ENCODE assay signal across 8 cellular contexts in genomic region chr1:145690587-145691558, GRCh38.
DNase-seq lines count a peak whose midpoint lies in the region; ATAC-seq and TF ChIP-seq lines count a peak whose summit lies in the region.

No MANE protein-coding gene starts in this region.

- H3K27ac Mint-ChIP-seq in T-helper 2 cell treated with Interferon-gamma antibody and Interleukin-4, amounts not matched to agents 5 μg/mL and 100 μg/mL, for 36 hours = peak overlapping the region; percentile 88
- peak overlapping the region; percentile 59 for H3K27ac Mint-ChIP-seq in stimulated activated memory B cell treated with anti-CD40 and anti-IgM and Interleukin-4, amounts not matched to agents 10 μg/mL and 1 μg/mL and 100 μg/mL, for 72 hours

- no peak overlapping the region for H3K4me3 ChIP-seq in fibroblast of pulmonary artery (replicated peaks; ENCODE audit: low read depth, low read length)

- peak; percentile 6 for DNase-seq in NCI-H446 treated with DMSO at 0.1 percent for 48 hours (lab: John Stamatoyannopoulos, UW)
- DNase-seq in NCI-H446 (lab: John Stamatoyannopoulos, UW) = no peak
- DNase-seq in T-helper 2 cell treated with Interferon-gamma antibody and Interleukin-4, amounts not matched to agents 5 μg/mL and 100 μg/mL, for 36 hours (ENCODE audit: low spot score) = peak; percentile 54
- peak; percentile 58 for DNase-seq in fibroblast of pulmonary artery (ENCODE audit: low read depth)
- DNase-seq in NCI-H2227 treated with DMSO at 0.1 percent for 48 hours (lab: John Stamatoyannopoulos, UW) = no peak

- H3K4me3 Mint-ChIP-seq in T-helper 2 cell treated with Interferon-gamma antibody and Interleukin-4, amounts not matched to agents 5 μg/mL and 100 μg/mL, for 36 hours = peak overlapping the region; percentile 73
- H3K4me3 Mint-ChIP-seq in stimulated activated memory B cell treated with anti-CD40 and anti-IgM and Interleukin-4, amounts not matched to agents 10 μg/mL and 1 μg/mL and 100 μg/mL, for 72 hours = no peak overlapping the region

- H3K9me3 Mint-ChIP-seq in T-helper 2 cell treated with Interferon-gamma antibody and Interleukin-4, amounts not matched to agents 5 μg/mL and 100 μg/mL, for 36 hours = no peaks in the 10 kb centered on the region
- no peaks in the 10 kb centered on the region for H3K9me3 Mint-ChIP-seq in stimulated activated memory B cell treated with anti-CD40 and anti-IgM and Interleukin-4, amounts not matched to agents 10 μg/mL and 1 μg/mL and 100 μg/mL, for 72 hours

- no peak for TF ChIP-seq CTCF in fibroblast of pulmonary artery (IDR thresholded peaks at IDR 0.05; ENCODE audit: low read length, missing control alignments)

- ATAC-seq in HG02938 (IDR thresholded peaks at IDR 0.05; ENCODE audit: unreplicated experiment) = peak; percentile 62
- ATAC-seq in stimulated activated memory B cell treated with anti-CD40 and anti-IgM and Interleukin-4, amounts not matched to agents 10 μg/mL and 1 μg/mL and 100 μg/mL, for 72 hours = no peak
- ATAC-seq in GM18519 (IDR thresholded peaks at IDR 0.05; ENCODE audit: low FRiP score, unreplicated experiment) = no peak

- H3K27me3 Mint-ChIP-seq in T-helper 2 cell treated with Interferon-gamma antibody and Interleukin-4, amounts not matched to agents 5 μg/mL and 100 μg/mL, for 36 hours (ENCODE audit: low read depth) = no peaks in the 10 kb centered on the region
- H3K27me3 Mint-ChIP-seq in stimulated activated memory B cell treated with anti-CD40 and anti-IgM and Interleukin-4, amounts not matched to agents 10 μg/mL and 1 μg/mL and 100 μg/mL, for 72 hours = no peaks in the 10 kb centered on the region

- H3K4me1 Mint-ChIP-seq in T-helper 2 cell treated with Interferon-gamma antibody and Interleukin-4, amounts not matched to agents 5 μg/mL and 100 μg/mL, for 36 hours (ENCODE audit: low read depth) = peaks cover 28% of the 10 kb centered on the region
- H3K4me1 Mint-ChIP-seq in stimulated activated memory B cell treated with anti-CD40 and anti-IgM and Interleukin-4, amounts not matched to agents 10 μg/mL and 1 μg/mL and 100 μg/mL, for 72 hours = peaks cover 12% of the 10 kb centered on the region

- peaks cover 2% of the 10 kb centered on the region for H3K36me3 Mint-ChIP-seq in T-helper 2 cell treated with Interferon-gamma antibody and Interleukin-4, amounts not matched to agents 5 μg/mL and 100 μg/mL, for 36 hours (ENCODE audit: low read depth)
- H3K36me3 Mint-ChIP-seq in stimulated activated memory B cell treated with anti-CD40 and anti-IgM and Interleukin-4, amounts not matched to agents 10 μg/mL and 1 μg/mL and 100 μg/mL, for 72 hours = no peaks in the 10 kb centered on the region

Comparison
In these comparisons a context has a peak if more than half of its experiments do, and no peak if none do; other contexts are left out.
1. DNase-seq: peak in NCI-H446 treated with DMSO at 0.1 percent for 48 hours (single experiment), T-helper 2 cell treated with Interferon-gamma antibody and Interleukin-4, amounts not matched to agents 5 μg/mL and 100 μg/mL, for 36 hours (single experiment) and fibroblast of pulmonary artery (single experiment); none in NCI-H446 (0 of 2) and NCI-H2227 treated with DMSO at 0.1 percent for 48 hours (single experiment).